In genomic region chr1:206782448-206782847, GRCh38 we compare ENCODE assay signal across 12 cellular contexts. TPM values are rescaled to one million over a fixed set of nuclear protein-coding genes. Genes with fewer than 3 reads are reported as not detected.
DNase-seq lines count a peak whose midpoint lies in the region; ATAC-seq and TF ChIP-seq lines count a peak whose summit lies in the region.
"Had no signal": no experiment of that assay in that cellular context is flagged by ENCODE, and none has a peak within 500 bp of the region (broad histone marks: within the 10 kb centered on the region; RNA-seq: fewer than 3 reads in every experiment).

No MANE protein-coding gene starts in this region.

- H3K4me1 Mint-ChIP-seq in activated CD4-positive, alpha-beta T cell treated with anti-CD3 and anti-CD28 coated beads, Interleukin-2, amount 10 ng/mL, durations not matched to agents 24 days and 14 days: peaks cover 48% of the 10 kb centered on the region
- H3K4me1 Mint-ChIP-seq in activated CD4-positive, alpha-beta T cell treated with anti-CD3 and anti-CD28 coated beads, Interleukin-2, amount 10 ng/mL, durations not matched to agents 7 days and 5 days: peaks cover 56% of the 10 kb centered on the region
- H3K4me1 Mint-ChIP-seq in mesothelial cell of epicardium: no peaks in the 10 kb centered on the region

- CTCF ChIA-PET in activated CD4-positive, alpha-beta T cell treated with anti-CD3 and anti-CD28 coated beads, Interleukin-2, amount 10 ng/mL, durations not matched to agents 7 days and 5 days (lab: Charles Lee): interaction anchor here (0.6 to 1.8 kb wide), 3 partner anchors 11 to 48 kb away, joined by 4 to 5 read pairs (median 4); no protein-coding TSS in a partner anchor

- no peak overlapping the region for H3K4me3 Mint-ChIP-seq in activated CD4-positive, alpha-beta T cell treated with anti-CD3 and anti-CD28 coated beads, Interleukin-2, amount 10 ng/mL, durations not matched to agents 24 days and 14 days
- H3K4me3 Mint-ChIP-seq in activated CD4-positive, alpha-beta T cell treated with anti-CD3 and anti-CD28 coated beads, Interleukin-2, amount 10 ng/mL, durations not matched to agents 7 days and 5 days: no peak overlapping the region
- no peak overlapping the region for H3K4me3 Mint-ChIP-seq in mesothelial cell of epicardium

- H3K36me3 Mint-ChIP-seq in activated CD4-positive, alpha-beta T cell treated with anti-CD3 and anti-CD28 coated beads, Interleukin-2, amount 10 ng/mL, durations not matched to agents 24 days and 14 days (ENCODE audit: low read depth): no peaks in the 10 kb centered on the region
- peaks cover 9% of the 10 kb centered on the region for H3K36me3 Mint-ChIP-seq in activated CD4-positive, alpha-beta T cell treated with anti-CD3 and anti-CD28 coated beads, Interleukin-2, amount 10 ng/mL, durations not matched to agents 7 days and 5 days (ENCODE audit: low read depth)
- H3K36me3 Mint-ChIP-seq in mesothelial cell of epicardium: no peaks in the 10 kb centered on the region

- peaks cover 17% of the 10 kb centered on the region for H3K27me3 Mint-ChIP-seq in activated CD4-positive, alpha-beta T cell treated with anti-CD3 and anti-CD28 coated beads, Interleukin-2, amount 10 ng/mL, durations not matched to agents 24 days and 14 days
- H3K27me3 Mint-ChIP-seq in activated CD4-positive, alpha-beta T cell treated with anti-CD3 and anti-CD28 coated beads, Interleukin-2, amount 10 ng/mL, durations not matched to agents 7 days and 5 days: peaks cover 12% of the 10 kb centered on the region
- H3K27me3 Mint-ChIP-seq in mesothelial cell of epicardium (ENCODE audit: low read depth): peaks cover 10% of the 10 kb centered on the region

- intact Hi-C loops in activated CD4-positive, alpha-beta T cell treated with anti-CD3 and anti-CD28 coated beads, Interleukin-2, amount 10 ng/mL, durations not matched to agents 24 days and 14 days (cut with micrococcal nuclease): no loop called here

- H3K9me3 Mint-ChIP-seq in activated CD4-positive, alpha-beta T cell treated with anti-CD3 and anti-CD28 coated beads, Interleukin-2, amount 10 ng/mL, durations not matched to agents 24 days and 14 days: peaks cover 4% of the 10 kb centered on the region
- H3K9me3 Mint-ChIP-seq in activated CD4-positive, alpha-beta T cell treated with anti-CD3 and anti-CD28 coated beads, Interleukin-2, amount 10 ng/mL, durations not matched to agents 7 days and 5 days: peaks cover 3% of the 10 kb centered on the region
- no peaks in the 10 kb centered on the region for H3K9me3 Mint-ChIP-seq in mesothelial cell of epicardium

- peak; percentile 61 for ATAC-seq in GM21825 (IDR thresholded peaks at IDR 0.05; ENCODE audit: unreplicated experiment)
- peak; percentile 39 for ATAC-seq in HG03558 (IDR thresholded peaks at IDR 0.05; ENCODE audit: extremely low read depth, unreplicated experiment)

- no peak for TF ChIP-seq CTCF in mesothelial cell of epicardium (IDR thresholded peaks at IDR 0.05; ENCODE audit: unreplicated experiment)

- POLR2A ChIA-PET in activated CD4-positive, alpha-beta T cell treated with anti-CD3 and anti-CD28 coated beads, Interleukin-2, amount 10 ng/mL, durations not matched to agents 7 days and 5 days (lab: Charles Lee): no interaction called here

- peak; percentile 66 for DNase-seq in activated CD4-positive, alpha-beta T cell treated with anti-CD3 and anti-CD28 coated beads, Interleukin-2, amount 10 ng/mL, durations not matched to agents 24 days and 14 days
- DNase-seq in activated CD4-positive, alpha-beta T cell treated with anti-CD3 and anti-CD28 coated beads, Interleukin-2, amount 10 ng/mL, durations not matched to agents 7 days and 5 days: no peak
- peak; percentile 58 for DNase-seq in stimulated activated CD8-positive, alpha-beta memory T cell treated with anti-CD3 and anti-CD28 coated beads, Interleukin-4, amount 100 ng/mL, for 48 hours
- no peak for DNase-seq in NCI-H2029 (lab: John Stamatoyannopoulos, UW)
- no peak for DNase-seq in mesothelial cell of epicardium (ENCODE audit: low spot score in 2 of 2, unreplicated experiment in 2 of 2)
- no peak for DNase-seq in OCI-M1 (lab: John Stamatoyannopoulos, UW)
- DNase-seq: IMR-90, retina had no signal

- no peak overlapping the region for H3K27ac Mint-ChIP-seq in activated CD4-positive, alpha-beta T cell treated with anti-CD3 and anti-CD28 coated beads, Interleukin-2, amount 10 ng/mL, durations not matched to agents 24 days and 14 days
- H3K27ac Mint-ChIP-seq in activated CD4-positive, alpha-beta T cell treated with anti-CD3 and anti-CD28 coated beads, Interleukin-2, amount 10 ng/mL, durations not matched to agents 7 days and 5 days: no peak overlapping the region
- no peak overlapping the region for H3K27ac Mint-ChIP-seq in mesothelial cell of epicardium

RNA-seq across cellular contexts. Expression of gene IL10, which starts 10.2 kb away (rescaled TPM):
- 3.4 TPM in 2 replicates for total RNA-seq in activated CD4-positive, alpha-beta T cell treated with anti-CD3 and anti-CD28 coated beads, Interleukin-2, amount 10 ng/mL, durations not matched to agents 24 days and 14 days
- total RNA-seq in activated CD4-positive, alpha-beta T cell treated with anti-CD3 and anti-CD28 coated beads, Interleukin-2, amount 10 ng/mL, durations not matched to agents 7 days and 5 days: under 1 TPM; 0.12 to 0.15 TPM
- total RNA-seq in mesothelial cell of epicardium: not detected in 3 replicates
- total RNA-seq: A673, IMR-90, kidney epithelial cell had no signal

RNA-seq across cellular contexts. Expression of gene IL19, which starts 11.9 kb away (rescaled TPM):
- total RNA-seq in activated CD4-positive, alpha-beta T cell treated with anti-CD3 and anti-CD28 coated beads, Interleukin-2, amount 10 ng/mL, durations not matched to agents 24 days and 14 days: not detected in 2 replicates
- total RNA-seq in activated CD4-positive, alpha-beta T cell treated with anti-CD3 and anti-CD28 coated beads, Interleukin-2, amount 10 ng/mL, durations not matched to agents 7 days and 5 days: not detected
- total RNA-seq in mesothelial cell of epicardium: not detected in 3 replicates
- total RNA-seq: A673, IMR-90, kidney epithelial cell had no signal

Comparison
In these comparisons a context has a peak if more than half of its experiments do, and no peak if none do; other contexts are left out.
1. DNase-seq: peak in activated CD4-positive, alpha-beta T cell treated with anti-CD3 and anti-CD28 coated beads, Interleukin-2, amount 10 ng/mL, durations not matched to agents 24 days and 14 days (single experiment) and stimulated activated CD8-positive, alpha-beta memory T cell treated with anti-CD3 and anti-CD28 coated beads, Interleukin-4, amount 100 ng/mL, for 48 hours (single experiment); none in activated CD4-positive, alpha-beta T cell treated with anti-CD3 and anti-CD28 coated beads, Interleukin-2, amount 10 ng/mL, durations not matched to agents 7 days and 5 days (single experiment), NCI-H2029 (single experiment), mesothelial cell of epicardium (0 of 2) and OCI-M1 (single experiment).